1 cellular context compared by ENCODE assay signal in the genomic region with DNA sequence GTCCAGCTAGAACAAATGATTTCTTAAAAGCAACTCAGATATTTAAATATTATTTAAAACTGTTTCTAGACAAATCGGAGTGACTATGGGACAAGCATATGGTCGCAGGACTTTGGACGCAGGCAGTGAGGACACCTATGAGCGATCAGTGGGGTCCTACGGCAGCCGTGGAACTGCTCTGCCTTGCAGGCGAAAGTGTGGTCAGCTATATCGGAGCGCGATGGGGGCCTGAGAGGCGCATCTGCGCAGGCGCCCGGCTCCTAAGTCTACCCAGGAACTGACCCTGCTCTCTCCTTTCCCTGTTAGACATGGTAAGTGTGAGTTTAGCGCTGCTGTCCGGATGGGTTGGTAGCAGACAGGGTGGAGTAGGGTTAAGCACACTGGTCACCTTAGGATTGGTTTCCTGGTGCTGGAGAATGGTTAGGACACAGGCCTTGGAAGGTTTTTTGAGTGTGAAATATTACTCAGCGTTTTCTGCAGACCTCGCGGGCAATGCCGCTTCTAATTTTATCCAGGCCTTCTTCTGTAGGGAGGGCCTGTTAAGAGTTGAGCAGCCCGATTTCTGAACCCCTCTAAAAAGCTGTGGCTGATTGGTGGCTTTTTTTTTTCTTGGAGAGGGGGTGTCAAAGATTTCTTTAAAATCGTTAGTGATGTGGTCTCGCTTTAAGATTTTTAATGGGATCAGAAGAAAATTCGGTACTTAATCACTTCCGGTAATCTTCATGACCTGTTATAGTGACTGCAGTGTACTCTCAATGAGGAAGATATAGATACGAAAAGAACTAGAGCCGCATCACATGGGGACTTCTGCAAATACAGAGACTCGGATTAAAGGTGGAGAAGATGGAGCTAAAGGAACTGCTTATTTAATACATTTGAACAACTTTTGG.
TF ChIP-seq lines count a peak whose summit lies in the region.

A gene (plus strand): TSS at position 293 of the 890 bp plus-strand sequence. CDS start 16 bp downstream, at position 309.

TF ChIP-seq in WTC11, 78 proteins besides CTCF, POLR2A, EP300 and RAD21 (continued from another document and continues in another):
- TF ChIP-seq, protein P1, sequence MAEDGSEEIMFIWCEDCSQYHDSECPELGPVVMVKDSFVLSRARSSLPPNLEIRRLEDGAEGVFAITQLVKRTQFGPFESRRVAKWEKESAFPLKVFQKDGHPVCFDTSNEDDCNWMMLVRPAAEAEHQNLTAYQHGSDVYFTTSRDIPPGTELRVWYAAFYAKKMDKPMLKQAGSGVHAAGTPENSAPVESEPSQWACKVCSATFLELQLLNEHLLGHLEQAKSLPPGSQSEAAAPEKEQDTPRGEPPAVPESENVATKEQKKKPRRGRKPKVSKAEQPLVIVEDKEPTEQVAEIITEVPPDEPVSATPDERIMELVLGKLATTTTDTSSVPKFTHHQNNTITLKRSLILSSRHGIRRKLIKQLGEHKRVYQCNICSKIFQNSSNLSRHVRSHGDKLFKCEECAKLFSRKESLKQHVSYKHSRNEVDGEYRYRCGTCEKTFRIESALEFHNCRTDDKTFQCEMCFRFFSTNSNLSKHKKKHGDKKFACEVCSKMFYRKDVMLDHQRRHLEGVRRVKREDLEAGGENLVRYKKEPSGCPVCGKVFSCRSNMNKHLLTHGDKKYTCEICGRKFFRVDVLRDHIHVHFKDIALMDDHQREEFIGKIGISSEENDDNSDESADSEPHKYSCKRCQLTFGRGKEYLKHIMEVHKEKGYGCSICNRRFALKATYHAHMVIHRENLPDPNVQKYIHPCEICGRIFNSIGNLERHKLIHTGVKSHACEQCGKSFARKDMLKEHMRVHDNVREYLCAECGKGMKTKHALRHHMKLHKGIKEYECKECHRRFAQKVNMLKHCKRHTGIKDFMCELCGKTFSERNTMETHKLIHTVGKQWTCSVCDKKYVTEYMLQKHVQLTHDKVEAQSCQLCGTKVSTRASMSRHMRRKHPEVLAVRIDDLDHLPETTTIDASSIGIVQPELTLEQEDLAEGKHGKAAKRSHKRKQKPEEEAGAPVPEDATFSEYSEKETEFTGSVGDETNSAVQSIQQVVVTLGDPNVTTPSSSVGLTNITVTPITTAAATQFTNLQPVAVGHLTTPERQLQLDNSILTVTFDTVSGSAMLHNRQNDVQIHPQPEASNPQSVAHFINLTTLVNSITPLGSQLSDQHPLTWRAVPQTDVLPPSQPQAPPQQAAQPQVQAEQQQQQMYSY (CRISPR knock-in tag; IDR thresholded peaks at IDR 0.05) = no peak
- no peak for TF ChIP-seq ZNF121 (CRISPR knock-in tag; IDR thresholded peaks at IDR 0.05)
- TF ChIP-seq TEAD4 (CRISPR knock-in tag; IDR thresholded peaks at IDR 0.05) = no peak
- TF ChIP-seq, protein P2, sequence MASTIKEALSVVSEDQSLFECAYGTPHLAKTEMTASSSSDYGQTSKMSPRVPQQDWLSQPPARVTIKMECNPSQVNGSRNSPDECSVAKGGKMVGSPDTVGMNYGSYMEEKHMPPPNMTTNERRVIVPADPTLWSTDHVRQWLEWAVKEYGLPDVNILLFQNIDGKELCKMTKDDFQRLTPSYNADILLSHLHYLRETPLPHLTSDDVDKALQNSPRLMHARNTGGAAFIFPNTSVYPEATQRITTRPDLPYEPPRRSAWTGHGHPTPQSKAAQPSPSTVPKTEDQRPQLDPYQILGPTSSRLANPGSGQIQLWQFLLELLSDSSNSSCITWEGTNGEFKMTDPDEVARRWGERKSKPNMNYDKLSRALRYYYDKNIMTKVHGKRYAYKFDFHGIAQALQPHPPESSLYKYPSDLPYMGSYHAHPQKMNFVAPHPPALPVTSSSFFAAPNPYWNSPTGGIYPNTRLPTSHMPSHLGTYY (CRISPR knock-in tag; IDR thresholded peaks at IDR 0.05) = peak; percentile 68; the same call in 1 of the 2 replicates
- TF ChIP-seq NFATC4 (CRISPR knock-in tag; IDR thresholded peaks at IDR 0.05) = no peak
- no peak for TF ChIP-seq SMAD4 (CRISPR knock-in tag; IDR thresholded peaks at IDR 0.05)
- no peak for TF ChIP-seq KAT7 (CRISPR knock-in tag; IDR thresholded peaks at IDR 0.05; ENCODE audit: borderline replicate concordance)
- TF ChIP-seq OVOL2 (CRISPR knock-in tag; IDR thresholded peaks at IDR 0.05; ENCODE audit: borderline replicate concordance) = no peak
- no peak for TF ChIP-seq TCF7 (CRISPR knock-in tag; IDR thresholded peaks at IDR 0.05; ENCODE audit: low read depth)
- TF ChIP-seq JAZF1 (CRISPR knock-in tag; IDR thresholded peaks at IDR 0.05) = no peak
- TF ChIP-seq ZNF416 (CRISPR knock-in tag; IDR thresholded peaks at IDR 0.05) = no peak
- TF ChIP-seq, protein P3, sequence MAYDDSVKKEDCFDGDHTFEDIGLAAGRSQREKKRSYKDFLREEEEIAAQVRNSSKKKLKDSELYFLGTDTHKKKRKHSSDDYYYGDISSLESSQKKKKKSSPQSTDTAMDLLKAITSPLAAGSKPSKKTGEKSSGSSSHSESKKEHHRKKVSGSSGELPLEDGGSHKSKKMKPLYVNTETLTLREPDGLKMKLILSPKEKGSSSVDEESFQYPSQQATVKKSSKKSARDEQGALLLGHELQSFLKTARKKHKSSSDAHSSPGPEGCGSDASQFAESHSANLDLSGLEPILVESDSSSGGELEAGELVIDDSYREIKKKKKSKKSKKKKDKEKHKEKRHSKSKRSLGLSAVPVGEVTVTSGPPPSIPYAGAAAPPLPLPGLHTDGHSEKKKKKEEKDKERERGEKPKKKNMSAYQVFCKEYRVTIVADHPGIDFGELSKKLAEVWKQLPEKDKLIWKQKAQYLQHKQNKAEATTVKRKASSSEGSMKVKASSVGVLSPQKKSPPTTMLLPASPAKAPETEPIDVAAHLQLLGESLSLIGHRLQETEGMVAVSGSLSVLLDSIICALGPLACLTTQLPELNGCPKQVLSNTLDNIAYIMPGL (CRISPR knock-in tag; IDR thresholded peaks at IDR 0.05) = no peak
- no peak for TF ChIP-seq ZNF263 (CRISPR knock-in tag; IDR thresholded peaks at IDR 0.05; ENCODE audit: low read depth)
- TF ChIP-seq JUN (CRISPR knock-in tag; IDR thresholded peaks at IDR 0.05) = no peak
- TF ChIP-seq FOXK1 (CRISPR knock-in tag; IDR thresholded peaks at IDR 0.05) = no peak
- no peak for TF ChIP-seq NR2C2 (CRISPR knock-in tag; IDR thresholded peaks at IDR 0.05)
- TF ChIP-seq, protein P4, sequence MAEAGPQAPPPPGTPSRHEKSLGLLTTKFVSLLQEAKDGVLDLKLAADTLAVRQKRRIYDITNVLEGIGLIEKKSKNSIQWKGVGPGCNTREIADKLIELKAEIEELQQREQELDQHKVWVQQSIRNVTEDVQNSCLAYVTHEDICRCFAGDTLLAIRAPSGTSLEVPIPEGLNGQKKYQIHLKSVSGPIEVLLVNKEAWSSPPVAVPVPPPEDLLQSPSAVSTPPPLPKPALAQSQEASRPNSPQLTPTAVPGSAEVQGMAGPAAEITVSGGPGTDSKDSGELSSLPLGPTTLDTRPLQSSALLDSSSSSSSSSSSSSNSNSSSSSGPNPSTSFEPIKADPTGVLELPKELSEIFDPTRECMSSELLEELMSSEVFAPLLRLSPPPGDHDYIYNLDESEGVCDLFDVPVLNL (CRISPR knock-in tag; IDR thresholded peaks at IDR 0.05; ENCODE audit: borderline replicate concordance, low read depth) = no peak
- TF ChIP-seq, protein P5, sequence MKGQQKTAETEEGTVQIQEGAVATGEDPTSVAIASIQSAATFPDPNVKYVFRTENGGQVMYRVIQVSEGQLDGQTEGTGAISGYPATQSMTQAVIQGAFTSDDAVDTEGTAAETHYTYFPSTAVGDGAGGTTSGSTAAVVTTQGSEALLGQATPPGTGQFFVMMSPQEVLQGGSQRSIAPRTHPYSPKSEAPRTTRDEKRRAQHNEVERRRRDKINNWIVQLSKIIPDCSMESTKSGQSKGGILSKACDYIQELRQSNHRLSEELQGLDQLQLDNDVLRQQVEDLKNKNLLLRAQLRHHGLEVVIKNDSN (CRISPR knock-in tag; IDR thresholded peaks at IDR 0.05) = no peak
- TF ChIP-seq, protein P6, sequence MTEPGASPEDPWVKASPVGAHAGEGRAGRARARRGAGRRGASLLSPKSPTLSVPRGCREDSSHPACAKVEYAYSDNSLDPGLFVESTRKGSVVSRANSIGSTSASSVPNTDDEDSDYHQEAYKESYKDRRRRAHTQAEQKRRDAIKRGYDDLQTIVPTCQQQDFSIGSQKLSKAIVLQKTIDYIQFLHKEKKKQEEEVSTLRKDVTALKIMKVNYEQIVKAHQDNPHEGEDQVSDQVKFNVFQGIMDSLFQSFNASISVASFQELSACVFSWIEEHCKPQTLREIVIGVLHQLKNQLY (CRISPR knock-in tag; IDR thresholded peaks at IDR 0.05) = no peak
- TF ChIP-seq, protein P7, sequence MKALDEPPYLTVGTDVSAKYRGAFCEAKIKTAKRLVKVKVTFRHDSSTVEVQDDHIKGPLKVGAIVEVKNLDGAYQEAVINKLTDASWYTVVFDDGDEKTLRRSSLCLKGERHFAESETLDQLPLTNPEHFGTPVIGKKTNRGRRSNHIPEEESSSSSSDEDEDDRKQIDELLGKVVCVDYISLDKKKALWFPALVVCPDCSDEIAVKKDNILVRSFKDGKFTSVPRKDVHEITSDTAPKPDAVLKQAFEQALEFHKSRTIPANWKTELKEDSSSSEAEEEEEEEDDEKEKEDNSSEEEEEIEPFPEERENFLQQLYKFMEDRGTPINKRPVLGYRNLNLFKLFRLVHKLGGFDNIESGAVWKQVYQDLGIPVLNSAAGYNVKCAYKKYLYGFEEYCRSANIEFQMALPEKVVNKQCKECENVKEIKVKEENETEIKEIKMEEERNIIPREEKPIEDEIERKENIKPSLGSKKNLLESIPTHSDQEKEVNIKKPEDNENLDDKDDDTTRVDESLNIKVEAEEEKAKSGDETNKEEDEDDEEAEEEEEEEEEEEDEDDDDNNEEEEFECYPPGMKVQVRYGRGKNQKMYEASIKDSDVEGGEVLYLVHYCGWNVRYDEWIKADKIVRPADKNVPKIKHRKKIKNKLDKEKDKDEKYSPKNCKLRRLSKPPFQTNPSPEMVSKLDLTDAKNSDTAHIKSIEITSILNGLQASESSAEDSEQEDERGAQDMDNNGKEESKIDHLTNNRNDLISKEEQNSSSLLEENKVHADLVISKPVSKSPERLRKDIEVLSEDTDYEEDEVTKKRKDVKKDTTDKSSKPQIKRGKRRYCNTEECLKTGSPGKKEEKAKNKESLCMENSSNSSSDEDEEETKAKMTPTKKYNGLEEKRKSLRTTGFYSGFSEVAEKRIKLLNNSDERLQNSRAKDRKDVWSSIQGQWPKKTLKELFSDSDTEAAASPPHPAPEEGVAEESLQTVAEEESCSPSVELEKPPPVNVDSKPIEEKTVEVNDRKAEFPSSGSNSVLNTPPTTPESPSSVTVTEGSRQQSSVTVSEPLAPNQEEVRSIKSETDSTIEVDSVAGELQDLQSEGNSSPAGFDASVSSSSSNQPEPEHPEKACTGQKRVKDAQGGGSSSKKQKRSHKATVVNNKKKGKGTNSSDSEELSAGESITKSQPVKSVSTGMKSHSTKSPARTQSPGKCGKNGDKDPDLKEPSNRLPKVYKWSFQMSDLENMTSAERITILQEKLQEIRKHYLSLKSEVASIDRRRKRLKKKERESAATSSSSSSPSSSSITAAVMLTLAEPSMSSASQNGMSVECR (CRISPR knock-in tag; IDR thresholded peaks at IDR 0.05; ENCODE audit: borderline replicate concordance) = no peak
- TF ChIP-seq ZNF317 (CRISPR knock-in tag; IDR thresholded peaks at IDR 0.05; ENCODE audit: borderline replicate concordance, low read depth) = no peak
- no peak; the same call in 1 of the 2 replicates for TF ChIP-seq EMX1 (CRISPR knock-in tag; IDR thresholded peaks at IDR 0.05)
- TF ChIP-seq, protein P8, sequence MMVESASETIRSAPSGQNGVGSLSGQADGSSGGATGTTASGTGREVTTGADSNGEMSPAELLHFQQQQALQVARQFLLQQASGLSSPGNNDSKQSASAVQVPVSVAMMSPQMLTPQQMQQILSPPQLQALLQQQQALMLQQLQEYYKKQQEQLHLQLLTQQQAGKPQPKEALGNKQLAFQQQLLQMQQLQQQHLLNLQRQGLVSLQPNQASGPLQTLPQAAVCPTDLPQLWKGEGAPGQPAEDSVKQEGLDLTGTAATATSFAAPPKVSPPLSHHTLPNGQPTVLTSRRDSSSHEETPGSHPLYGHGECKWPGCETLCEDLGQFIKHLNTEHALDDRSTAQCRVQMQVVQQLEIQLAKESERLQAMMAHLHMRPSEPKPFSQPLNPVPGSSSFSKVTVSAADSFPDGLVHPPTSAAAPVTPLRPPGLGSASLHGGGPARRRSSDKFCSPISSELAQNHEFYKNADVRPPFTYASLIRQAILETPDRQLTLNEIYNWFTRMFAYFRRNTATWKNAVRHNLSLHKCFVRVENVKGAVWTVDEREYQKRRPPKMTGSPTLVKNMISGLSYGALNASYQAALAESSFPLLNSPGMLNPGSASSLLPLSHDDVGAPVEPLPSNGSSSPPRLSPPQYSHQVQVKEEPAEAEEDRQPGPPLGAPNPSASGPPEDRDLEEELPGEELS (CRISPR knock-in tag; IDR thresholded peaks at IDR 0.05) = peak; percentile 58; the same call in 1 of the 2 replicates
- no peak for TF ChIP-seq MXD4 (CRISPR knock-in tag; IDR thresholded peaks at IDR 0.05; ENCODE audit: borderline replicate concordance)
- no peak for TF ChIP-seq FOXP1 (CRISPR knock-in tag; IDR thresholded peaks at IDR 0.05; ENCODE audit: borderline replicate concordance)
- TF ChIP-seq, protein P9, sequence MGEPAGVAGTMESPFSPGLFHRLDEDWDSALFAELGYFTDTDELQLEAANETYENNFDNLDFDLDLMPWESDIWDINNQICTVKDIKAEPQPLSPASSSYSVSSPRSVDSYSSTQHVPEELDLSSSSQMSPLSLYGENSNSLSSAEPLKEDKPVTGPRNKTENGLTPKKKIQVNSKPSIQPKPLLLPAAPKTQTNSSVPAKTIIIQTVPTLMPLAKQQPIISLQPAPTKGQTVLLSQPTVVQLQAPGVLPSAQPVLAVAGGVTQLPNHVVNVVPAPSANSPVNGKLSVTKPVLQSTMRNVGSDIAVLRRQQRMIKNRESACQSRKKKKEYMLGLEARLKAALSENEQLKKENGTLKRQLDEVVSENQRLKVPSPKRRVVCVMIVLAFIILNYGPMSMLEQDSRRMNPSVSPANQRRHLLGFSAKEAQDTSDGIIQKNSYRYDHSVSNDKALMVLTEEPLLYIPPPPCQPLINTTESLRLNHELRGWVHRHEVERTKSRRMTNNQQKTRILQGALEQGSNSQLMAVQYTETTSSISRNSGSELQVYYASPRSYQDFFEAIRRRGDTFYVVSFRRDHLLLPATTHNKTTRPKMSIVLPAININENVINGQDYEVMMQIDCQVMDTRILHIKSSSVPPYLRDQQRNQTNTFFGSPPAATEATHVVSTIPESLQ (CRISPR knock-in tag; IDR thresholded peaks at IDR 0.05) = no peak
- TF ChIP-seq, protein P10, sequence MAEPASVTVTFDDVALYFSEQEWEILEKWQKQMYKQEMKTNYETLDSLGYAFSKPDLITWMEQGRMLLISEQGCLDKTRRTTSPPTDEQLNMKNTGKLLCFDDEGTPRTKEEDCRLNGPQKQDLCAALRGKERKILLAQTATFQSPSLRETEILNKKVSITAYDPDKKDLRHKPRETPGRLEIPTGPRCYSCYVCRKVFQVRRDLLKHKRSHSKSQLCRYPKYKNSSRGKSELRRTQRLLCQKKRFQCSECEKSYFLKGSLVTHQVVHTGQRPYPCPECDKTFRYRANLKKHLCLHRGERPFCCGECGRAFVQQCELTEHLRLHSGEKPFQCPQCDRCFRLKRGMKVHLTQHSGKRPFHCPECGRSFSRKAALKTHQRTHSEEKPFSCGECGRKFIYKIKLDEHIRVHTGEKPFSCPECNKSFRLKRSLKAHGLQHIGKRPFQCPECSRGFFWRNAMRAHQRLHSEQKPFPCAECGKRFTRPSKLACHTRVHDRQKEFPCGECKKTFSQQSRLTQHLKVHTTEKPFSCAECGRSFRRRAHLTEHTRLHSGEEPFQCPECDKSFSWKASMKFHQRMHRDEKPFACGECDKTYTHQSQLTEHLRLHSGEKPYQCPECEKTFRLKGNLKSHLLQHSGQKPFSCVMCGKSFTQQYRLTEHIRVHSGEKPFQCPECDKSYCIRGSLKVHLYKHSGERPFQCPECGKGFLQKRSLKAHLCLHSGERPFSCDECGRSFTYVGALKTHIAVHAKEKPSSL (CRISPR knock-in tag; conservative IDR thresholded peaks at IDR 0.05) = peak; percentile 66
- no peak for TF ChIP-seq ATF1 (CRISPR knock-in tag; IDR thresholded peaks at IDR 0.05)
- peak; percentile 66; the same call in 1 of the 2 replicates for TF ChIP-seq ETV6 (CRISPR knock-in tag; IDR thresholded peaks at IDR 0.05)
